Comparison of ENCODE assay signal across 1 cellular context in the genomic region with DNA sequence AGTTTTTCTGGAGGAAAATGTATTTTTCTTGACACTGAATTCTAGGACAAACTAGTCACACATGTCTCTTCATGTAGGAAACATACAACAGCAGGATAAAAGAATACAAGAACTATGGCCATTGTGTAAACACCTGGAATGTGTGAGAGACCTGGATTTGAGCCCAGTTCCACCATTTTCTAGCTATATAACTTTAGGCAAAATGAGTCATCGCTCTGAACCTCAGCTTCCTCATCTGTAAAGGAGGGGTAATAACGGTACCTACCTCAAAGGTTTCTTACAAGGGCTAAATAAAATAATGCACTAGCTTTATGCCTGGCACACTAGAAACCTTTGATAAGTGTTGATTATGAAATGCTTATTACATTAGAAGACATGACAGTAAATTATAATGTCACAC.
A peak's percentile ranks its signal among the peaks of the same experiment; 100 is the strongest.
TF ChIP-seq lines count a peak whose summit lies in the region.

No MANE protein-coding gene starts in this region.

TF ChIP-seq in H1, 55 proteins besides CTCF, POLR2A, EP300 and RAD21:
- 0 out of 2 replicates have a peak, but pooled peaks have one; percentile 9 for TF ChIP-seq JUND (IDR thresholded peaks at IDR 0.05; ENCODE audit: low read length)
- TF ChIP-seq CEBPB (IDR thresholded peaks at IDR 0.05; ENCODE audit: low read depth, low read length): no peak
